Comparison of ENCODE assay signal across 8 cellular contexts in the genomic region with DNA sequence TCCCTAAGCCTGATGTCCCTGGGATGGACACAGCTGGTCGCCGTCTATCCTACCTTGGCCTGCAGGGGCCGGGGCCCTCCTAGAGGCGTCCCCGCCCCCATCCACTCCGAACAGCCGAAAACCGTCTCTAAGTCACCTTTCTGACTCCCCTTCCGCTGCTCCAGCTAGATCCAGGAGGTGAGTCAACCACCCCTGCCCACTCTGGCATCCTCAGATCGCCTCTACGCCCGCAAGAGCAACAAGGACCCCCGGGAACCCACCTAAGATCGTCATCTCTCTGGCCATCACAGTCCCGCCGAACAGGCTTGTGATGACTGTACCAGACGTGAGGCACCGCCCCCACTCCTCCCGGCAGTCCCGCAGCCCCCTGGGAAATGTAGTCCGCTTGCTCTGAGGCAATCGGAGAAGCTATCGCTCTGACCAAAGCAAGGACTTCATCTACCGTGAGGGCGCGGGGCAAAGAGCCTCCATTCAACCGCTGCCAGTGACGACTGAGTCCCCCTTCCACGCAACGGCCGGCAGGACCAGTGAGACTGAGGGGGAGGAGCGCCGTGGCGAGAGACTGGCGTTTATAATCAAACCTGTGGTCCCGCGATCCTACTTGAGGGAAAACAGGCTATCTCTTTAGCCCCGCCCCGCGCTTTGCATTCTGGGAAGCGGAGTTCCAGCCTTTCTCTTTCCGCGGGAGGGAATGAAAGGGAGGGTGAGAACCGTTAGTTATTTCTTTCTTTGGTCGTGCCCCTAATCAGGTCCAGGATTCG. TPM values are rescaled to one million over a fixed set of nuclear protein-coding genes. Genes with fewer than 3 reads are reported as not detected.
DNase-seq lines count a peak whose midpoint lies in the region; ATAC-seq and TF ChIP-seq lines count a peak whose summit lies in the region.

A gene with protein sequence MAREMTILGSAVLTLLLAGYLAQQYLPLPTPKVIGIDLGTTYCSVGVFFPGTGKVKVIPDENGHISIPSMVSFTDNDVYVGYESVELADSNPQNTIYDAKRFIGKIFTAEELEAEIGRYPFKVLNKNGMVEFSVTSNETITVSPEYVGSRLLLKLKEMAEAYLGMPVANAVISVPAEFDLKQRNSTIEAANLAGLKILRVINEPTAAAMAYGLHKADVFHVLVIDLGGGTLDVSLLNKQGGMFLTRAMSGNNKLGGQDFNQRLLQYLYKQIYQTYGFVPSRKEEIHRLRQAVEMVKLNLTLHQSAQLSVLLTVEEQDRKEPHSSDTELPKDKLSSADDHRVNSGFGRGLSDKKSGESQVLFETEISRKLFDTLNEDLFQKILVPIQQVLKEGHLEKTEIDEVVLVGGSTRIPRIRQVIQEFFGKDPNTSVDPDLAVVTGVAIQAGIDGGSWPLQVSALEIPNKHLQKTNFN (minus strand): TSS at position 312 of the 761 bp plus-strand sequence. CDS start 27 bp downstream, at position 285.

- DNase-seq in D341Med (ENCODE audit: low spot score) (peak; percentile 93), activated T-cell treated with anti-CD3 and anti-CD28 coated beads for 1 hour (ENCODE audit: low read depth) (peak; percentile 98), endothelial cell (ENCODE audit: low spot score) (peak; percentile 95), mesothelial cell of epicardium (ENCODE audit: low spot score in 2 of 2, unreplicated experiment in 2 of 2) (peak; percentile 96 to 97)
- peak; percentile 98 for DNase-seq in stimulated activated CD8-positive, alpha-beta memory T cell treated with anti-CD3 and anti-CD28 coated beads, Interleukin-15, amount 100 ng/mL, for 48 hours (ENCODE audit: low read depth in 2 of 2)

- H3K4me1 Mint-ChIP-seq in endothelial cell (ENCODE audit: unreplicated experiment) (peaks cover 17% of the 10 kb centered on the region), mesothelial cell of epicardium (peaks cover 38% of the 10 kb centered on the region)

- H3K27me3 ChIP-seq in HUES64 (ENCODE audit: insufficient read depth, low read length) (no peaks in the 10 kb centered on the region), OCI-LY1 (ENCODE audit: insufficient read depth, low read length) (no peaks in the 10 kb centered on the region)

- peaks cover 22% of the 10 kb centered on the region for H3K4me1 ChIP-seq in HUES64 (ENCODE audit: insufficient read depth, low read length)
- H3K4me1 ChIP-seq in OCI-LY1 (ENCODE audit: insufficient read depth, low read length, severe bottlenecking) = peaks cover 37% of the 10 kb centered on the region

- no peaks in the 10 kb centered on the region for H3K27me3 Mint-ChIP-seq in endothelial cell (ENCODE audit: unreplicated experiment)
- no peaks in the 10 kb centered on the region for H3K27me3 Mint-ChIP-seq in mesothelial cell of epicardium (ENCODE audit: low read depth)

- H3K4me3 Mint-ChIP-seq in endothelial cell (ENCODE audit: unreplicated experiment) (peak within 1 kb of the TSS; percentile 100), mesothelial cell of epicardium (peak within 1 kb of the TSS; percentile 99)

- 0 out of 2 replicates have a peak, but pooled peaks cover 2% of the 10 kb centered on the region for H4K20me1 ChIP-seq in OCI-LY1 (ENCODE audit: insufficient read depth, low read length)

- H3K36me3 Mint-ChIP-seq in endothelial cell (ENCODE audit: low read depth, unreplicated experiment) = no peaks in the 10 kb centered on the region
- H3K36me3 Mint-ChIP-seq in mesothelial cell of epicardium = peaks cover 6% of the 10 kb centered on the region

- H3K27ac ChIP-seq in HUES64 (ENCODE audit: low read depth, low read length) (peak within 1 kb of the TSS; percentile 58), OCI-LY1 (ENCODE audit: low read depth, low read length, poor library complexity, severe bottlenecking) (peak within 1 kb of the TSS; percentile 45)

- peak within 1 kb of the TSS; percentile 79 for H3K4me3 ChIP-seq in HUES64 (ENCODE audit: low read length)
- peak within 1 kb of the TSS; percentile 84 for H3K4me3 ChIP-seq in OCI-LY1 (ENCODE audit: low read depth, low read length, poor library complexity, severe bottlenecking)

- H3K36me3 ChIP-seq in HUES64 (ENCODE audit: insufficient read depth, low read length) (peaks cover 29% of the 10 kb centered on the region), OCI-LY1 (ENCODE audit: insufficient read depth, low read length) (peaks cover 7% of the 10 kb centered on the region)

- peak within 1 kb of the TSS; percentile 63 for H2AFZ ChIP-seq in OCI-LY1 (ENCODE audit: low read length)

- peaks cover 16% of the 10 kb centered on the region for H3K79me2 ChIP-seq in OCI-LY1 (ENCODE audit: insufficient read depth, low read length)

- peak within 1 kb of the TSS; percentile 90 for H3K4me2 ChIP-seq in OCI-LY1 (ENCODE audit: low read length)

- H3K9ac ChIP-seq in HUES64 (ENCODE audit: low read depth, low read length) = peak within 1 kb of the TSS; percentile 90
- peak within 1 kb of the TSS; percentile 93 for H3K9ac ChIP-seq in OCI-LY1 (ENCODE audit: low read length)

- H3F3A ChIP-seq in OCI-LY1 (ENCODE audit: insufficient read depth, low read length) = no peaks in the 10 kb centered on the region

- H3K9me3 ChIP-seq in HUES64 (ENCODE audit: insufficient read depth, low read depth, low read length) (no peaks in the 10 kb centered on the region), OCI-LY1 (ENCODE audit: low read length) (no peaks in the 10 kb centered on the region)

- TF ChIP-seq CTCF in OCI-LY1 (IDR thresholded peaks at IDR 0.05; ENCODE audit: low read length) (no peak), endothelial cell (IDR thresholded peaks at IDR 0.05; ENCODE audit: unreplicated experiment) (no peak), mesothelial cell of epicardium (IDR thresholded peaks at IDR 0.05; ENCODE audit: unreplicated experiment) (no peak)

- peak; percentile 98 for ATAC-seq in GM21447 (IDR thresholded peaks at IDR 0.05; ENCODE audit: unreplicated experiment)

- under 1% methylated on average over 46 of the region's 46 CpGs for WGBS in HUES64

- H3K27ac Mint-ChIP-seq in endothelial cell (ENCODE audit: unreplicated experiment) = peak within 1 kb of the TSS; percentile 99
- peak within 1 kb of the TSS; percentile 99 for H3K27ac Mint-ChIP-seq in mesothelial cell of epicardium

- H3K9me2 ChIP-seq in OCI-LY1 (ENCODE audit: low read depth, low read length) = no peaks in the 10 kb centered on the region

- H3K9me3 Mint-ChIP-seq in endothelial cell (ENCODE audit: unreplicated experiment) (no peaks in the 10 kb centered on the region), mesothelial cell of epicardium (no peaks in the 10 kb centered on the region)

RNA-seq across cellular contexts. Expression of the gene that starts here (rescaled TPM):
- 28.6 TPM for polyA plus RNA-seq in HUES64 (2013, experiment 1 of 2)
- 31.2 TPM for polyA plus RNA-seq in HUES64 (2013, experiment 2 of 2)
- 37.0 TPM for total RNA-seq in endothelial cell (ENCODE audit: unreplicated experiment)
- total RNA-seq in mesothelial cell of epicardium = 42.0 to 45.0 TPM (median 44.2 TPM) in 3 replicates

Comparison
In these comparisons a context has a peak if more than half of its experiments do, and no peak if none do; other contexts are left out.
1. Peak in every context shown above with its lines: DNase-seq, ATAC-seq, H3K4me3 ChIP-seq and H3K27ac ChIP-seq.